20 cellular contexts compared by ENCODE assay signal in the genomic region with DNA sequence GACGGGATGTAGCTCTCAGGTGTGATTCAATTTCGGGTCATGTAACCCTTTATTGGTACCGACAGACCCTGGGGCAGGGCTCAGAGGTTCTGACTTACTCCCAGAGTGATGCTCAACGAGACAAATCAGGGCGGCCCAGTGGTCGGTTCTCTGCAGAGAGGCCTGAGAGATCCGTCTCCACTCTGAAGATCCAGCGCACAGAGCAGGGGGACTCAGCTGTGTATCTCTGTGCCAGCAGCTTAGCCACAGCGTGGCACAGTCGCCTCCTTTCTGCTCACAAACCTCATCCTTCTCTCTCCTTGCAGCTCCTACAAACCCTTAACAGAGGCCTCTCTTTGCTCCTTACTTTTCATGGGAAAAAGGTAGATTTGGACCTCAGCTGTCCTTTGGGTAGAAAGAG.
DNase-seq lines count a peak whose midpoint lies in the region; ATAC-seq and TF ChIP-seq lines count a peak whose summit lies in the region.
"Had no signal": no experiment of that assay in that cellular context is flagged by ENCODE, and none has a peak within 500 bp of the region (broad histone marks: within the 10 kb centered on the region; RNA-seq: fewer than 3 reads in every experiment).

No MANE protein-coding gene starts in this region.

- POLR2A ChIA-PET in activated CD4-positive, alpha-beta T cell treated with anti-CD3 and anti-CD28 coated beads for 36 hours (lab: Charles Lee), result no interaction called here
- POLR2A ChIA-PET in activated CD4-positive, alpha-beta memory T cell treated with anti-CD3 and anti-CD28 coated beads for 36 hours (lab: Charles Lee), result no interaction called here

- peak overlapping the region; percentile 63 for H3K4me2 ChIP-seq in DND-41 (ENCODE audit: insufficient read depth, low read length)
- H3K4me2 ChIP-seq: A549 had no signal

- no peaks in the 10 kb centered on the region for H3K27me3 ChIP-seq in DND-41 (ENCODE audit: insufficient read depth, low read length, poor library complexity)
- H3K27me3 ChIP-seq: cardiac muscle cell, tibial nerve had no signal

- peak overlapping the region; percentile 73 for H3K9ac ChIP-seq in DND-41 (ENCODE audit: low read depth, low read length)
- H3K9ac ChIP-seq: GM23248 had no signal

- CTCF ChIA-PET in activated CD4-positive, alpha-beta T cell treated with anti-CD3 and anti-CD28 coated beads for 36 hours (lab: Charles Lee), result interaction anchor here (0.6 to 1.5 kb wide), 7 partner anchors 9 to 56 kb away, joined by 3 to 4 read pairs (median 3); no protein-coding TSS in a partner anchor
- CTCF ChIA-PET in activated CD4-positive, alpha-beta memory T cell treated with anti-CD3 and anti-CD28 coated beads for 36 hours (lab: Charles Lee), result interaction anchor here (0.8 to 1.7 kb wide), 5 partner anchors 15 to 356 kb away, joined by 3 to 8 read pairs (median 3); no protein-coding TSS in a partner anchor

- H3K4me1 ChIP-seq in DND-41 (ENCODE audit: insufficient read depth, low read length), result peaks cover 93% of the 10 kb centered on the region
- H3K4me1 ChIP-seq: A549, esophagus squamous epithelium, tibial nerve had no signal

- intact Hi-C loops in activated CD4-positive, alpha-beta T cell treated with anti-CD3 and anti-CD28 coated beads for 36 hours (cut with DNase I, micrococcal nuclease), result no loop called here
- intact Hi-C loops in activated CD4-positive, alpha-beta memory T cell treated with anti-CD3 and anti-CD28 coated beads for 36 hours (cut with micrococcal nuclease), result loop anchor here (5.0 kb wide), 1 partner anchor 42 kb away; no protein-coding TSS in a partner anchor

- no peaks in the 10 kb centered on the region for H3K9me3 Mint-ChIP-seq in activated CD4-positive, alpha-beta T cell treated with anti-CD3 and anti-CD28 coated beads for 36 hours (ENCODE audit: low read depth)
- no peaks in the 10 kb centered on the region for H3K9me3 Mint-ChIP-seq in activated CD4-positive, alpha-beta memory T cell treated with anti-CD3 and anti-CD28 coated beads for 36 hours

- H3K27ac Mint-ChIP-seq in activated CD4-positive, alpha-beta T cell treated with anti-CD3 and anti-CD28 coated beads for 36 hours, result peak overlapping the region; percentile 66
- peak overlapping the region; percentile 68 for H3K27ac Mint-ChIP-seq in activated CD4-positive, alpha-beta memory T cell treated with anti-CD3 and anti-CD28 coated beads for 36 hours

- ATAC-seq in activated CD4-positive, alpha-beta T cell treated with anti-CD3 and anti-CD28 coated beads for 36 hours, result peak; percentile 21
- ATAC-seq in DND-41 (ENCODE audit: insufficient read depth, low read depth), result peak; percentile 43
- ATAC-seq: A549, mucosa of descending colon had no signal

- peak overlapping the region; percentile 12 to 51; a peak in 3 of 4 replicates for H3K4me3 ChIP-seq in DND-41 (ENCODE audit: low read depth in 1 of 2, low read length in 2 of 2)
- H3K4me3 ChIP-seq in fibroblast of mammary gland (ENCODE audit: control insufficient read depth, low read depth, low read length), result no peak overlapping the region
- H3K4me3 ChIP-seq: A549, cardiac muscle cell, esophagus squamous epithelium, GM23248, left ventricle myocardium inferior, mucosa of descending colon, SK-N-MC, tibial nerve had no signal

- no peak for DNase-seq in activated CD4-positive, alpha-beta T cell treated with anti-CD3 and anti-CD28 coated beads for 36 hours
- no peak for DNase-seq in activated CD4-positive, alpha-beta T cell treated with anti-CD3 and anti-CD28 coated beads for 48 hours
- DNase-seq in DND-41 (peak; percentile 51), fibroblast of mammary gland (ENCODE audit: low read depth) (peak; percentile 17), NCI-H146 (lab: John Stamatoyannopoulos, UW) (no peak), caudate nucleus (lab: John Stamatoyannopoulos, UW) (no peak), GM19238 (ENCODE audit: insufficient read length, low spot score) (no peak)
- no peak for DNase-seq in activated CD4-positive, alpha-beta memory T cell treated with anti-CD3 and anti-CD28 coated beads for 36 hours
- DNase-seq: esophagus squamous epithelium; GM23248; left ventricle myocardium inferior; mucosa of descending colon; NCI-H1694 treated with DMSO at 0.1 percent for 48 hours; retina; stimulated activated CD4-positive, alpha-beta T cell treated with anti-CD3 and anti-CD28 coated beads, Interleukin-12 subunit alpha, Interleukin-12 subunit beta, amount 100 ng/mL, for 4 hours had no signal

- peaks cover 35% of the 10 kb centered on the region for H3K79me2 ChIP-seq in DND-41 (ENCODE audit: insufficient read depth, low read length)

- H3K9me3 ChIP-seq in DND-41 (ENCODE audit: insufficient read depth, low read length, severe bottlenecking), result no peaks in the 10 kb centered on the region
- H3K9me3 ChIP-seq: A549, esophagus squamous epithelium, left ventricle myocardium inferior, mucosa of descending colon, tibial nerve had no signal

- no peak for TF ChIP-seq CTCF in DND-41 (IDR thresholded peaks at IDR 0.05; ENCODE audit: borderline replicate concordance, extremely low read depth, low read length, poor library complexity, severe bottlenecking)
- TF ChIP-seq CTCF in fibroblast of mammary gland (conservative IDR thresholded peaks at IDR 0.05; ENCODE audit: control insufficient read depth, insufficient read depth, low read depth, low read length), result no peak

- no peaks in the 10 kb centered on the region for H3K27me3 Mint-ChIP-seq in activated CD4-positive, alpha-beta T cell treated with anti-CD3 and anti-CD28 coated beads for 36 hours
- no peaks in the 10 kb centered on the region for H3K27me3 Mint-ChIP-seq in activated CD4-positive, alpha-beta memory T cell treated with anti-CD3 and anti-CD28 coated beads for 36 hours

- H3K36me3 Mint-ChIP-seq in activated CD4-positive, alpha-beta T cell treated with anti-CD3 and anti-CD28 coated beads for 36 hours (ENCODE audit: low read depth), result no peaks in the 10 kb centered on the region
- H3K36me3 Mint-ChIP-seq in activated CD4-positive, alpha-beta memory T cell treated with anti-CD3 and anti-CD28 coated beads for 36 hours, result no peaks in the 10 kb centered on the region

- H3K27ac ChIP-seq in DND-41 (ENCODE audit: low read length) (peak overlapping the region; percentile 100), caudate nucleus (ENCODE audit: low read depth, low read length) (no peak overlapping the region)
- H3K27ac ChIP-seq: A549, C4-2B, cardiac muscle cell, esophagus squamous epithelium, GM23248, left ventricle myocardium inferior, SK-N-MC, tibial nerve had no signal

- no peaks in the 10 kb centered on the region for H4K20me1 ChIP-seq in DND-41 (ENCODE audit: insufficient read depth, low read length)

- H3K36me3 ChIP-seq in DND-41 (ENCODE audit: insufficient read depth, low read length), result no peaks in the 10 kb centered on the region; the same call in 1 of the 2 replicates
- H3K36me3 ChIP-seq: cardiac muscle cell, esophagus squamous epithelium, left ventricle myocardium inferior, tibial nerve had no signal

- H3K4me3 Mint-ChIP-seq in activated CD4-positive, alpha-beta T cell treated with anti-CD3 and anti-CD28 coated beads for 36 hours, result peak overlapping the region; percentile 55
- peak overlapping the region; percentile 63 for H3K4me3 Mint-ChIP-seq in activated CD4-positive, alpha-beta memory T cell treated with anti-CD3 and anti-CD28 coated beads for 36 hours

- peaks cover 37% of the 10 kb centered on the region for H3K4me1 Mint-ChIP-seq in activated CD4-positive, alpha-beta T cell treated with anti-CD3 and anti-CD28 coated beads for 36 hours
- H3K4me1 Mint-ChIP-seq in activated CD4-positive, alpha-beta memory T cell treated with anti-CD3 and anti-CD28 coated beads for 36 hours (ENCODE audit: low read depth), result peaks cover 41% of the 10 kb centered on the region

- no peak overlapping the region for H2AFZ ChIP-seq in DND-41 (ENCODE audit: low read depth, low read length)
- H2AFZ ChIP-seq: GM23248 had no signal

Comparison
In these comparisons a context has a peak if more than half of its experiments do, and no peak if none do; other contexts are left out.
1. DNase-seq: peak in DND-41 (single experiment) and fibroblast of mammary gland (single experiment); none in activated CD4-positive, alpha-beta T cell treated with anti-CD3 and anti-CD28 coated beads for 36 hours (single experiment), activated CD4-positive, alpha-beta T cell treated with anti-CD3 and anti-CD28 coated beads for 48 hours (single experiment), activated CD4-positive, alpha-beta memory T cell treated with anti-CD3 and anti-CD28 coated beads for 36 hours (single experiment), NCI-H146 (single experiment), caudate nucleus (0 of 61) and GM19238 (single experiment).